Comparison of ENCODE assay signal across 15 cellular contexts in the genomic region with DNA sequence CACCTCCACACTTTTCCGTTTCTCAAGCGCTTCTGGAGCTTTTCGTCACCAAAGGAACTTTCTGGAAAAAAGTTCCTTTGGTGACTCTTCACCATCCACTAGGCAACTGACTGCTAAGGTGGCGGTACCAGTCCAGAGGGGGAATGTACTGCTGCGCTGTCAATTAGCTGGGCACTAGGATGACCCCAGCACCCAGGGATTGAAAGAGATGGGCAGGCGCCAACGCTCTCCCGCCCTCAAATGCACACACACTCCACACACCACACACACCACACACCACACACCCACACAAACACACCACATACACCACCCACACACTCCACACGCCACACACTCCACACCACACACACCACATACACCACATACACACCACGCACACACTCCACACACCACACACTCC. TPM values are rescaled to one million over a fixed set of nuclear protein-coding genes. Genes with fewer than 3 reads are reported as not detected.
"Had no signal": no experiment of that assay in that cellular context is flagged by ENCODE, and none has a peak within 500 bp of the region (broad histone marks: within the 10 kb centered on the region; RNA-seq: fewer than 3 reads in every experiment).

No MANE protein-coding gene starts in this region.

- ATAC-seq: esophagus mucosa, mucosa of descending colon had no signal

- H3K36me3 ChIP-seq: ovary had no signal

- H3K9me3 ChIP-seq: mucosa of descending colon, ovary, SK-N-SH had no signal

- H3K4me2 ChIP-seq: SK-N-SH had no signal

- H3K4me3 ChIP-seq: mucosa of descending colon, ovary, skin epidermis had no signal

- H3K9me3 Mint-ChIP-seq: activated CD4-positive, alpha-beta T cell treated with anti-CD3 and anti-CD28 coated beads, Interleukin-2, amount 10 ng/mL, durations not matched to agents 24 days and 14 days; natural killer cell; type B pancreatic cell had no signal

- H3K9ac ChIP-seq: SK-N-SH had no signal

- H3K36me3 Mint-ChIP-seq: natural killer cell had no signal

- H3K27ac ChIP-seq: ovary, skin epidermis had no signal

- H3K4me3 Mint-ChIP-seq: activated CD4-positive, alpha-beta T cell treated with anti-CD3 and anti-CD28 coated beads, Interleukin-2, amount 10 ng/mL, durations not matched to agents 24 days and 14 days; natural killer cell; type B pancreatic cell had no signal

- DNase-seq: activated CD4-positive, alpha-beta T cell treated with anti-CD3 and anti-CD28 coated beads, Interleukin-2, amount 10 ng/mL, durations not matched to agents 24 days and 14 days; activated effector memory CD4-positive, alpha-beta T cell treated with Interleukin-2 at 50 U/mL for 16 hours; dorsolateral prefrontal cortex; left colon; mucosa of descending colon; natural killer cell; ovary; SK-N-SH; substantia nigra had no signal

- H3K27ac Mint-ChIP-seq: activated CD4-positive, alpha-beta T cell treated with anti-CD3 and anti-CD28 coated beads, Interleukin-2, amount 10 ng/mL, durations not matched to agents 24 days and 14 days; type B pancreatic cell had no signal

- H3K27me3 ChIP-seq: ovary had no signal

RNA-seq across cellular contexts. Expression of gene FGF5, which starts 58.8 kb away (rescaled TPM):
- total RNA-seq: activated CD4-positive, alpha-beta T cell treated with anti-CD3 and anti-CD28 coated beads, Interleukin-2, amount 10 ng/mL, durations not matched to agents 24 days and 14 days; esophagus mucosa; lung microvascular endothelial cell; T-helper 1 cell treated with Interleukin-12 subunit alpha and Interleukin-12 subunit beta and Interleukin-4 antibody, amounts not matched to agents 30 ng/mL and 1 ng/mL, for 36 hours had no signal
- polyA plus RNA-seq: aorta had no signal
